11 cellular contexts compared by ENCODE assay signal in genomic region chr12:124386661-124387509, GRCh38.
DNase-seq lines count a peak whose midpoint lies in the region; ATAC-seq, FAIRE-seq and TF ChIP-seq lines count a peak whose summit lies in the region.
"Had no signal": no experiment of that assay in that cellular context is flagged by ENCODE, and none has a peak within 500 bp of the region (broad histone marks: within the 10 kb centered on the region; RNA-seq: fewer than 3 reads in every experiment).

No MANE protein-coding gene starts in this region.

- CTCF ChIA-PET in mammary epithelial cell (lab: Charles Lee; ENCODE audit: low non-redundant PET) (no interaction called here), endothelial cell of umbilical vein (lab: Charles Lee) (interaction anchor here (0.6 to 8.3 kb wide), 8 partner anchors 12 to 385 kb away, joined by 3 to 60 read pairs (median 4); no protein-coding TSS in a partner anchor)

- WGBS in mammary epithelial cell (ENCODE audit: low coverage, missing lambda C conversion rate): 82% methylated on average over 20 of the region's 22 CpGs
- 67% methylated on average over 22 of the region's 22 CpGs for WGBS in urinary bladder

- no TSS peak for BruUV-seq in mammary epithelial cell (replicated peaks; lab: Mats Ljungman, UMichigan)
- no TSS peak for BruUV-seq in endothelial cell of umbilical vein (replicated peaks; lab: Mats Ljungman, UMichigan)

- H3K4me1 ChIP-seq in breast epithelium (peaks cover 5 to 16% of the 10 kb centered on the region in 2 donors), mammary epithelial cell (ENCODE audit: insufficient read depth, low read length) (peaks cover 51% of the 10 kb centered on the region), endothelial cell of umbilical vein (ENCODE audit: control insufficient read depth, extremely low read depth, insufficient read depth, low read length) (peaks cover 76% of the 10 kb centered on the region), urinary bladder (ENCODE audit: insufficient read depth) (no peaks in the 10 kb centered on the region)

- H3K9me1 ChIP-seq in endothelial cell of umbilical vein (replicated peaks; ENCODE audit: control insufficient read depth, extremely low read depth, insufficient read depth, low read length): no peaks in the 10 kb centered on the region

- intact Hi-C loops in breast epithelium (cut with DNase I; ENCODE audit: low total_unique reads): no loop called here
- intact Hi-C loops in mammary epithelial cell (cut with micrococcal nuclease): loop anchor here (10.0 kb wide), 1 partner anchor 178 kb away; the partner anchor contains the start of gene NCOR2
- intact Hi-C loops in endothelial cell of umbilical vein (cut with micrococcal nuclease): loop anchor here (5.0 kb wide), 1 partner anchor 360 kb away; no protein-coding TSS in a partner anchor
- intact Hi-C loops in sciatic nerve (cut with DNase I): no loop called here

- no peaks in the 10 kb centered on the region for H3K36me3 ChIP-seq in breast epithelium
- H3K36me3 ChIP-seq in mammary epithelial cell (ENCODE audit: insufficient read depth, low read length): peaks cover 4% of the 10 kb centered on the region
- H3K36me3 ChIP-seq in endothelial cell of umbilical vein (ENCODE audit: control insufficient read depth in 2 of 2, extremely low read depth in 1 of 2, insufficient read depth in 2 of 2, low read length in 2 of 2): peaks cover 4 to 11% of the 10 kb centered on the region in 2 experiments
- no peaks in the 10 kb centered on the region for H3K36me3 ChIP-seq in urinary bladder (ENCODE audit: insufficient read depth)

- no peak for TF ChIP-seq CTCF in breast epithelium (IDR thresholded peaks at IDR 0.05)
- no peak for TF ChIP-seq CTCF in mammary epithelial cell (conservative IDR thresholded peaks at IDR 0.05 in 1 of 2, IDR thresholded peaks at IDR 0.05 in 1 of 2; ENCODE audit: extremely low read depth in 1 of 2, insufficient read depth in 1 of 2, low read depth in 1 of 2, low read length in 2 of 2)
- no peak for TF ChIP-seq CTCF in endothelial cell of umbilical vein (IDR thresholded peaks at IDR 0.05; ENCODE audit: extremely low read depth in 1 of 2, insufficient read depth in 1 of 2, low read depth in 1 of 2, low read length in 2 of 2)
- TF ChIP-seq CTCF in nephron (IDR thresholded peaks at IDR 0.05; ENCODE audit: unreplicated experiment in 3 of 3): no peak

- H4K20me1 ChIP-seq in mammary epithelial cell (ENCODE audit: insufficient read depth, low read length) (no peaks in the 10 kb centered on the region), endothelial cell of umbilical vein (replicated peaks; ENCODE audit: control insufficient read depth, extremely low read depth, insufficient read depth, low read length) (no peaks in the 10 kb centered on the region)

- H3K9me3 ChIP-seq in breast epithelium (no peaks in the 10 kb centered on the region), mammary epithelial cell (replicated peaks; ENCODE audit: insufficient read depth, low read length) (no peaks in the 10 kb centered on the region), endothelial cell of umbilical vein (replicated peaks; ENCODE audit: control insufficient read depth, insufficient read depth, low read length) (no peaks in the 10 kb centered on the region)

- no peak for TF ChIP-seq POLR2A in breast epithelium (IDR thresholded peaks at IDR 0.05)
- no peak for TF ChIP-seq POLR2A in endothelial cell of umbilical vein (IDR thresholded peaks at IDR 0.05; ENCODE audit: low read depth, low read length)

- ATAC-seq in HG03439 (IDR thresholded peaks at IDR 0.05; ENCODE audit: unreplicated experiment) (no peak), sciatic nerve (no peak)

- H3K79me2 ChIP-seq in mammary epithelial cell (ENCODE audit: insufficient read depth, low read length) (peaks cover 12% of the 10 kb centered on the region), endothelial cell of umbilical vein (ENCODE audit: control insufficient read depth, insufficient read depth, low read length) (peaks cover 70% of the 10 kb centered on the region)

- in situ Hi-C loops in mammary epithelial cell (cut with MboI; ENCODE audit: low sequenced_read_pairs in 2 of 2): no loop called here

- H3K27me3 Mint-ChIP-seq in nephron (ENCODE audit: low read depth): no peaks in the 10 kb centered on the region

- peak overlapping the region; percentile 88 to 95 for H3K27ac ChIP-seq in breast epithelium
- H3K27ac ChIP-seq in mammary epithelial cell (ENCODE audit: insufficient read depth, low read depth, low read length): no peak overlapping the region
- H3K27ac ChIP-seq in endothelial cell of umbilical vein (ENCODE audit: insufficient read depth, low read depth, low read length): peak overlapping the region; percentile 74
- no peak overlapping the region for H3K27ac ChIP-seq in urinary bladder (ENCODE audit: low read depth)
- H3K27ac ChIP-seq: SK-N-MC had no signal

- POLR2A ChIA-PET in endothelial cell of umbilical vein (lab: Charles Lee): no interaction called here

- no peaks in the 10 kb centered on the region for H3K27me3 ChIP-seq in breast epithelium
- H3K27me3 ChIP-seq in mammary epithelial cell (ENCODE audit: insufficient read depth, low read length): no peaks in the 10 kb centered on the region
- no peaks in the 10 kb centered on the region for H3K27me3 ChIP-seq in endothelial cell of umbilical vein (ENCODE audit: control insufficient read depth in 2 of 2, insufficient read depth in 2 of 2, low read length in 2 of 2)

- peak overlapping the region; percentile 39 to 72 (median 50) for H3K27ac Mint-ChIP-seq in nephron

- no peak for DNase-seq in breast epithelium (ENCODE audit: low spot score in 2 of 2)
- DNase-seq in mammary epithelial cell: no peak
- peak; percentile 18 for DNase-seq in endothelial cell of umbilical vein (ENCODE audit: low read depth, low spot score)
- no peak for DNase-seq in HuH-7.5 (ENCODE audit: low spot score)
- DNase-seq in sciatic nerve (ENCODE audit: low spot score): no peak
- DNase-seq: NCI-H1436 treated with DMSO at 0.1 percent for 48 hours had no signal

- H3K4me3 ChIP-seq in breast epithelium (peak overlapping the region; percentile 56 to 77 (median 61)), mammary epithelial cell (replicated peaks in 1 of 3; ENCODE audit: insufficient read depth in 1 of 3, low read depth in 2 of 3, low read length in 3 of 3) (no peak overlapping the region), endothelial cell of umbilical vein (replicated peaks in 1 of 3; ENCODE audit: insufficient read depth in 1 of 3, low read depth in 1 of 3, low read length in 3 of 3) (peak overlapping the region; percentile 42 to 83 (median 81)), urinary bladder (ENCODE audit: low read depth, low read length) (peak overlapping the region; percentile 6)
- H3K4me3 ChIP-seq: SK-N-MC had no signal

- FAIRE-seq in endothelial cell of umbilical vein (lab: Jason Lieb, UNC): peak; percentile 40
- FAIRE-seq: A204.1 had no signal

- no peaks in the 10 kb centered on the region for H3K9me3 Mint-ChIP-seq in nephron

- H2AFZ ChIP-seq in mammary epithelial cell (ENCODE audit: low read depth, low read length) (no peak overlapping the region), endothelial cell of umbilical vein (ENCODE audit: low read depth, low read length) (no peak overlapping the region)

- dilution Hi-C loops in mammary epithelial cell (cut with HindIII; ENCODE audit: low sequenced_read_pairs) (no loop called here), endothelial cell of umbilical vein (cut with MboI; ENCODE audit: extremely low pct_ligation_motif_present, low sequenced_read_pairs) (no loop called here)

- H3K9ac ChIP-seq in mammary epithelial cell (ENCODE audit: insufficient read depth, low read length) (no peak overlapping the region), endothelial cell of umbilical vein (replicated peaks; ENCODE audit: extremely low read depth, insufficient read depth, low read length) (peak overlapping the region; percentile 44)

- no peak overlapping the region for H3K4me2 ChIP-seq in mammary epithelial cell (ENCODE audit: insufficient read depth, low read depth, low read length)
- peak overlapping the region; percentile 70 for H3K4me2 ChIP-seq in endothelial cell of umbilical vein (ENCODE audit: insufficient read depth, low read length)

- peak overlapping the region; percentile 43 to 81 (median 57) for H3K4me3 Mint-ChIP-seq in nephron

- peaks cover 51% of the 10 kb centered on the region for H3K4me1 Mint-ChIP-seq in nephron

- H3K36me3 Mint-ChIP-seq in nephron (ENCODE audit: low read depth): peaks cover 17% of the 10 kb centered on the region

TF ChIP-seq in endothelial cell of umbilical vein, 7 proteins besides CTCF, POLR2A, EP300 and RAD21:
- TF ChIP-seq JUN (IDR thresholded peaks at IDR 0.05; ENCODE audit: borderline replicate concordance, insufficient read depth, insufficient read length, low read depth): no peak
- TF ChIP-seq, protein P1, sequence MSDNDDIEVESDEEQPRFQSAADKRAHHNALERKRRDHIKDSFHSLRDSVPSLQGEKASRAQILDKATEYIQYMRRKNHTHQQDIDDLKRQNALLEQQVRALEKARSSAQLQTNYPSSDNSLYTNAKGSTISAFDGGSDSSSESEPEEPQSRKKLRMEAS (IDR thresholded peaks at IDR 0.05; ENCODE audit: insufficient read depth, insufficient read length): no peak
- no peak for TF ChIP-seq FOS (IDR thresholded peaks at IDR 0.05; ENCODE audit: borderline replicate concordance, insufficient read depth, low read length)
- no peak for TF ChIP-seq GATA2 (IDR thresholded peaks at IDR 0.05; ENCODE audit: insufficient read depth, insufficient read length, low read depth, low read length)
- no peak for TF ChIP-seq POLR2AphosphoS5 (IDR thresholded peaks at IDR 0.05; ENCODE audit: insufficient read depth, low read depth, low read length)
- TF ChIP-seq EZH2 (IDR thresholded peaks at IDR 0.05; ENCODE audit: borderline replicate concordance, low read depth, low read length, severe bottlenecking): no peak
- TF ChIP-seq MYC (IDR thresholded peaks at IDR 0.05; ENCODE audit: low read depth, low read length): no peak

Comparison
In these comparisons a context has a peak if more than half of its experiments do, and no peak if none do; other contexts are left out.
1. H3K27ac ChIP-seq: peak in breast epithelium (2 of 2) and endothelial cell of umbilical vein (single experiment); none in mammary epithelial cell (single experiment) and urinary bladder (single experiment).
2. H3K4me3 ChIP-seq: peak in breast epithelium (3 of 3), endothelial cell of umbilical vein (3 of 3) and urinary bladder (single experiment); none in mammary epithelial cell (0 of 3).
3. intact Hi-C loops: an anchor here in mammary epithelial cell (10.0 kb wide) and endothelial cell of umbilical vein (5.0 kb wide); none called in breast epithelium and sciatic nerve.